19 cellular contexts compared by ENCODE assay signal in genomic region chr3:157948605-157949383, GRCh38.
DNase-seq lines count a peak whose midpoint lies in the region; ATAC-seq and TF ChIP-seq lines count a peak whose summit lies in the region.
"Had no signal": no experiment of that assay in that cellular context is flagged by ENCODE, and none has a peak within 500 bp of the region (broad histone marks: within the 10 kb centered on the region; RNA-seq: fewer than 3 reads in every experiment).

No MANE protein-coding gene starts in this region.

- H3K4me3 Mint-ChIP-seq in GM23338, result no peak overlapping the region
- H3K4me3 Mint-ChIP-seq in glutamatergic neuron (ENCODE audit: unreplicated experiment), result no peak overlapping the region
- H3K4me3 Mint-ChIP-seq: CD8-positive, alpha-beta memory T cell had no signal

- H2AFZ ChIP-seq in GM23338, result no peak overlapping the region

- H3F3A ChIP-seq in GM23338 (replicated peaks; ENCODE audit: low read depth), result no peaks in the 10 kb centered on the region

- no peak overlapping the region for H3K27ac Mint-ChIP-seq in GM23338
- no peak overlapping the region for H3K27ac Mint-ChIP-seq in glutamatergic neuron (ENCODE audit: unreplicated experiment)
- H3K27ac Mint-ChIP-seq: CD8-positive, alpha-beta memory T cell had no signal

- H3K36me3 Mint-ChIP-seq in GM23338 (ENCODE audit: low read depth) (no peaks in the 10 kb centered on the region), glutamatergic neuron (ENCODE audit: unreplicated experiment) (no peaks in the 10 kb centered on the region)
- H3K36me3 Mint-ChIP-seq: CD8-positive, alpha-beta memory T cell had no signal

- H3K36me3 ChIP-seq in GM23338 (ENCODE audit: insufficient read depth), result no peaks in the 10 kb centered on the region

- peaks cover 2% of the 10 kb centered on the region; the same call in 1 of the 3 replicates for H3K4me1 Mint-ChIP-seq in GM23338
- peaks cover 6% of the 10 kb centered on the region for H3K4me1 Mint-ChIP-seq in glutamatergic neuron (ENCODE audit: low read depth, unreplicated experiment)
- H3K4me1 Mint-ChIP-seq: CD8-positive, alpha-beta memory T cell had no signal

- H3K27ac ChIP-seq in GM23338 (ENCODE audit: low read depth), result no peak overlapping the region
- H3K27ac ChIP-seq: A549 had no signal

- no peaks in the 10 kb centered on the region for H4K20me1 ChIP-seq in GM23338 (replicated peaks; ENCODE audit: insufficient read depth)

- no peak overlapping the region for H3K4me3 ChIP-seq in GM23338
- H3K4me3 ChIP-seq: A549 had no signal

- TF ChIP-seq CTCF in GM23338 (conservative IDR thresholded peaks at IDR 0.05; ENCODE audit: low read depth in 2 of 2) (no peak), glutamatergic neuron (IDR thresholded peaks at IDR 0.05; ENCODE audit: partially characterized antibody, unreplicated experiment) (no peak)

- no peaks in the 10 kb centered on the region for H3K27me3 ChIP-seq in GM23338 (ENCODE audit: insufficient read depth)

- DNase-seq in GM23338 (ENCODE audit: low spot score) (peak; percentile 17), NOMO-1 (lab: John Stamatoyannopoulos, UW; ENCODE audit: unreplicated experiment in 2 of 2) (peak; percentile 41 to 82), glutamatergic neuron (peak; percentile 43), NCI-H2171 (lab: John Stamatoyannopoulos, UW) (no peak), globus pallidus (ENCODE audit: low spot score) (no peak)
- DNase-seq: C1 segment of cervical spinal cord; CD8-positive, alpha-beta memory T cell; HCEC 1CT; KG1; NCI-H1417 treated with DMSO at 0.1 percent for 48 hours; NCI-H187 treated with DMSO at 0.1 percent for 48 hours; NCI-H226; NCI-H524; NCI-H82 had no signal

- H3K27me3 Mint-ChIP-seq in GM23338 (ENCODE audit: insufficient read depth, low read depth, poor library complexity) (no peaks in the 10 kb centered on the region), glutamatergic neuron (ENCODE audit: unreplicated experiment) (peaks cover 2% of the 10 kb centered on the region)
- H3K27me3 Mint-ChIP-seq: CD8-positive, alpha-beta memory T cell had no signal

- H3K4me2 ChIP-seq in GM23338, result no peak overlapping the region
- H3K4me2 ChIP-seq: A549 had no signal

- H3K9me3 Mint-ChIP-seq in GM23338 (no peaks in the 10 kb centered on the region; the same call in 2 of the 3 replicates), glutamatergic neuron (ENCODE audit: unreplicated experiment) (no peaks in the 10 kb centered on the region)

- H3K9me2 ChIP-seq in GM23338 (ENCODE audit: insufficient read depth), result 0 out of 2 replicates have a peak, but pooled peaks cover 2% of the 10 kb centered on the region

- peak; percentile 68 for ATAC-seq in GM23338
- ATAC-seq in SK-N-SH treated with all-trans-retinoic acid at 6 μM for 48 hours, result no peak
- ATAC-seq in GM21737 (IDR thresholded peaks at IDR 0.05; ENCODE audit: unreplicated experiment), result no peak
- no peak for ATAC-seq in GM19395 (IDR thresholded peaks at IDR 0.05; ENCODE audit: unreplicated experiment)
- ATAC-seq: A549, Right ventricle myocardium inferior had no signal

- no peaks in the 10 kb centered on the region for H3K79me2 ChIP-seq in GM23338 (replicated peaks; ENCODE audit: insufficient read depth)

- no peaks in the 10 kb centered on the region for H3K4me1 ChIP-seq in GM23338 (ENCODE audit: insufficient read depth)
- H3K4me1 ChIP-seq: A549 had no signal

TF ChIP-seq in GM23338, 12 proteins besides CTCF, POLR2A, EP300 and RAD21 (continues in another document):
- TF ChIP-seq JUNB (IDR thresholded peaks at IDR 0.05; ENCODE audit: unreplicated experiment) (no peak), ZNF114 (CRISPR knock-in tag; IDR thresholded peaks at IDR 0.05) (no peak), EZH2phosphoT487 (IDR thresholded peaks at IDR 0.05; ENCODE audit: unreplicated experiment) (no peak), ETS1 (IDR thresholded peaks at IDR 0.05) (no peak), EZH2 (IDR thresholded peaks at IDR 0.05; ENCODE audit: low read depth, unreplicated experiment) (no peak), ZNF331 (CRISPR knock-in tag; IDR thresholded peaks at IDR 0.05; ENCODE audit: low read depth) (no peak), POLR2AphosphoS5 (IDR thresholded peaks at IDR 0.05; ENCODE audit: low read depth) (no peak)

TF ChIP-seq in SK-N-SH treated with all-trans-retinoic acid at 6 μM for 48 hours, 23 proteins besides CTCF, POLR2A, EP300 and RAD21:
- TF ChIP-seq TSHZ2 (CRISPR knock-in tag; IDR thresholded peaks at IDR 0.05), result no peak
- no peak for TF ChIP-seq RARB (CRISPR knock-in tag; IDR thresholded peaks at IDR 0.05)
- no peak for TF ChIP-seq ZNF8 (CRISPR knock-in tag; IDR thresholded peaks at IDR 0.05)
- TF ChIP-seq ZFP30 (CRISPR knock-in tag; IDR thresholded peaks at IDR 0.05), result no peak
- TF ChIP-seq ZNF565 (CRISPR knock-in tag; conservative IDR thresholded peaks at IDR 0.05; ENCODE audit: low read depth), result no peak
- TF ChIP-seq CSRNP3 (CRISPR knock-in tag; IDR thresholded peaks at IDR 0.05), result no peak
- TF ChIP-seq ISL1 (CRISPR knock-in tag; IDR thresholded peaks at IDR 0.05), result 0 out of 2 replicates have a peak, but pooled peaks have one; percentile 16

Comparison
In these comparisons a context has a peak if more than half of its experiments do, and no peak if none do; other contexts are left out.
1. DNase-seq: peak in GM23338 (single experiment), NOMO-1 (2 of 2) and glutamatergic neuron (single experiment); none in NCI-H2171 (single experiment) and globus pallidus (single experiment).